1 cellular context compared by ENCODE assay signal in genomic region chr13:28753208-28753892, GRCh38.
A peak's percentile ranks its signal among the peaks of the same experiment; 100 is the strongest.
TF ChIP-seq lines count a peak whose summit lies in the region.

No MANE protein-coding gene starts in this region.

TF ChIP-seq in GM23338, 12 proteins besides CTCF, POLR2A, EP300 and RAD21 (continued from another document):
- peak; percentile 49; the same call in 1 of the 2 replicates for TF ChIP-seq ZNF462 (CRISPR knock-in tag; IDR thresholded peaks at IDR 0.05)
